In genomic region chr2:208269091-208269490, GRCh38 we compare ENCODE assay signal across 17 cellular contexts.
A peak's percentile ranks its signal among the peaks of the same experiment; 100 is the strongest.
DNase-seq lines count a peak whose midpoint lies in the region; ATAC-seq and TF ChIP-seq lines count a peak whose summit lies in the region.
"Had no signal": no experiment of that assay in that cellular context is flagged by ENCODE, and none has a peak within 500 bp of the region (broad histone marks: within the 10 kb centered on the region; RNA-seq: fewer than 3 reads in every experiment).

No MANE protein-coding gene starts in this region.

- peaks cover 19% of the 10 kb centered on the region for H3K36me3 ChIP-seq in Loucy (ENCODE audit: insufficient read depth, low read length)

- peaks cover 61% of the 10 kb centered on the region for H3K4me1 ChIP-seq in Loucy (ENCODE audit: insufficient read depth, low read length, poor library complexity, severe bottlenecking)

- H3K9me3 ChIP-seq in Loucy (ENCODE audit: insufficient read depth, low read depth, low read length): no peaks in the 10 kb centered on the region
- H3K9me3 ChIP-seq: psoas muscle had no signal

- TF ChIP-seq CTCF in Loucy (conservative IDR thresholded peaks at IDR 0.05; ENCODE audit: low read length) (peak; percentile 69), choroid plexus epithelial cell (conservative IDR thresholded peaks at IDR 0.05; ENCODE audit: low read depth, low read length) (peak; percentile 35)

- peak overlapping the region; percentile 99 for H3K9ac ChIP-seq in Loucy (ENCODE audit: low read depth, low read length, poor library complexity, severe bottlenecking)

- peaks cover 10% of the 10 kb centered on the region; the same call in 1 of the 2 replicates for H3F3A ChIP-seq in Loucy (ENCODE audit: low read depth)

- peaks cover 76% of the 10 kb centered on the region for H3K79me2 ChIP-seq in Loucy (ENCODE audit: insufficient read depth, low read length)

- peaks cover 51% of the 10 kb centered on the region for H4K20me1 ChIP-seq in Loucy (ENCODE audit: insufficient read depth, low read length, poor library complexity, severe bottlenecking)

- no peaks in the 10 kb centered on the region for H3K9me2 ChIP-seq in Loucy (replicated peaks; ENCODE audit: low read depth, low read length)

- ATAC-seq in stimulated activated naive CD8-positive, alpha-beta T cell treated with anti-CD3 and anti-CD28 coated beads, Interleukin-15, Interleukin-2, amounts not matched to agents 100 U/mL and 50 U/mL, for 24 hours: no peak
- no peak for ATAC-seq in stimulated activated naive CD8-positive, alpha-beta T cell treated with anti-CD3 and anti-CD28 coated beads, Interleukin-15, amount 100 ng/mL, for 72 hours
- ATAC-seq in GM21390 (IDR thresholded peaks at IDR 0.05; ENCODE audit: unreplicated experiment) (no peak), GM18909 (IDR thresholded peaks at IDR 0.05; ENCODE audit: poor library complexity, unreplicated experiment) (no peak), HG03442 (IDR thresholded peaks at IDR 0.05; ENCODE audit: unreplicated experiment) (no peak), GM21619 (IDR thresholded peaks at IDR 0.05; ENCODE audit: unreplicated experiment) (no peak)
- ATAC-seq: activated T-cell treated with anti-CD3 and anti-CD28 coated beads, Interleukin-2, amount 50 U/mL, for 4 hours; psoas muscle; stimulated activated effector memory CD8-positive, alpha-beta T cell treated with anti-CD3 and anti-CD28 coated beads, Interleukin-12 subunit alpha, Interleukin-12 subunit beta, amount 100 ng/mL, for 72 hours had no signal

- H3K4me3 ChIP-seq in Loucy (ENCODE audit: low read length, poor library complexity, severe bottlenecking) (peak overlapping the region; percentile 80), choroid plexus epithelial cell (ENCODE audit: low read depth, low read length) (no peak overlapping the region)

- H3K27ac Mint-ChIP-seq in stimulated activated naive CD8-positive, alpha-beta T cell treated with anti-CD3 and anti-CD28 coated beads, Interleukin-15, amount 100 ng/mL, for 72 hours: no peak overlapping the region
- H3K27ac Mint-ChIP-seq: stimulated activated effector memory CD8-positive, alpha-beta T cell treated with anti-CD3 and anti-CD28 coated beads, Interleukin-12 subunit alpha, Interleukin-12 subunit beta, amount 100 ng/mL, for 72 hours had no signal

- H3K9me3 Mint-ChIP-seq in stimulated activated naive CD8-positive, alpha-beta T cell treated with anti-CD3 and anti-CD28 coated beads, Interleukin-15, amount 100 ng/mL, for 72 hours: no peaks in the 10 kb centered on the region
- H3K9me3 Mint-ChIP-seq: activated T-cell treated with anti-CD3 and anti-CD28 coated beads, Interleukin-2, amount 50 U/mL, for 4 hours; stimulated activated effector memory CD8-positive, alpha-beta T cell treated with anti-CD3 and anti-CD28 coated beads, Interleukin-12 subunit alpha, Interleukin-12 subunit beta, amount 100 ng/mL, for 72 hours had no signal

- DNase-seq in stimulated activated naive CD8-positive, alpha-beta T cell treated with anti-CD3 and anti-CD28 coated beads, Interleukin-15, Interleukin-2, amounts not matched to agents 100 U/mL and 50 U/mL, for 24 hours: peak; percentile 5
- no peak for DNase-seq in stimulated activated naive CD8-positive, alpha-beta T cell treated with anti-CD3 and anti-CD28 coated beads, Interleukin-15, amount 100 ng/mL, for 72 hours
- DNase-seq in choroid plexus epithelial cell (ENCODE audit: low read depth): no peak
- DNase-seq: activated T-cell treated with anti-CD3 and anti-CD28 coated beads, Interleukin-2, amount 50 U/mL, for 4 hours; C1 segment of cervical spinal cord; dorsolateral prefrontal cortex; midbrain; NCI-H1105 treated with DMSO at 0.1 percent for 48 hours; NCI-H69; psoas muscle; stimulated activated CD4-positive, alpha-beta T cell treated with anti-CD3 and anti-CD28 coated beads, Interleukin-2, amount 100 ng/mL, for 24 hours had no signal

- H3K27me3 Mint-ChIP-seq in stimulated activated naive CD8-positive, alpha-beta T cell treated with anti-CD3 and anti-CD28 coated beads, Interleukin-15, amount 100 ng/mL, for 72 hours: no peaks in the 10 kb centered on the region

- H3K4me2 ChIP-seq in Loucy (ENCODE audit: low read depth, low read length, poor library complexity, severe bottlenecking): peak overlapping the region; percentile 99

- H3K27me3 ChIP-seq in Loucy (ENCODE audit: insufficient read depth, low read length, poor library complexity, severe bottlenecking): no peaks in the 10 kb centered on the region
- H3K27me3 ChIP-seq: dorsolateral prefrontal cortex had no signal

- H2AFZ ChIP-seq in Loucy (ENCODE audit: low read length): no peak overlapping the region

- H3K4me1 Mint-ChIP-seq in stimulated activated naive CD8-positive, alpha-beta T cell treated with anti-CD3 and anti-CD28 coated beads, Interleukin-15, amount 100 ng/mL, for 72 hours: peaks cover 44% of the 10 kb centered on the region

- H3K4me3 Mint-ChIP-seq in stimulated activated naive CD8-positive, alpha-beta T cell treated with anti-CD3 and anti-CD28 coated beads, Interleukin-15, amount 100 ng/mL, for 72 hours: no peak overlapping the region
- H3K4me3 Mint-ChIP-seq: activated T-cell treated with anti-CD3 and anti-CD28 coated beads, Interleukin-2, amount 50 U/mL, for 4 hours; stimulated activated effector memory CD8-positive, alpha-beta T cell treated with anti-CD3 and anti-CD28 coated beads, Interleukin-12 subunit alpha, Interleukin-12 subunit beta, amount 100 ng/mL, for 72 hours had no signal
